Comparison of ENCODE assay signal across 8 cellular contexts in the genomic region with DNA sequence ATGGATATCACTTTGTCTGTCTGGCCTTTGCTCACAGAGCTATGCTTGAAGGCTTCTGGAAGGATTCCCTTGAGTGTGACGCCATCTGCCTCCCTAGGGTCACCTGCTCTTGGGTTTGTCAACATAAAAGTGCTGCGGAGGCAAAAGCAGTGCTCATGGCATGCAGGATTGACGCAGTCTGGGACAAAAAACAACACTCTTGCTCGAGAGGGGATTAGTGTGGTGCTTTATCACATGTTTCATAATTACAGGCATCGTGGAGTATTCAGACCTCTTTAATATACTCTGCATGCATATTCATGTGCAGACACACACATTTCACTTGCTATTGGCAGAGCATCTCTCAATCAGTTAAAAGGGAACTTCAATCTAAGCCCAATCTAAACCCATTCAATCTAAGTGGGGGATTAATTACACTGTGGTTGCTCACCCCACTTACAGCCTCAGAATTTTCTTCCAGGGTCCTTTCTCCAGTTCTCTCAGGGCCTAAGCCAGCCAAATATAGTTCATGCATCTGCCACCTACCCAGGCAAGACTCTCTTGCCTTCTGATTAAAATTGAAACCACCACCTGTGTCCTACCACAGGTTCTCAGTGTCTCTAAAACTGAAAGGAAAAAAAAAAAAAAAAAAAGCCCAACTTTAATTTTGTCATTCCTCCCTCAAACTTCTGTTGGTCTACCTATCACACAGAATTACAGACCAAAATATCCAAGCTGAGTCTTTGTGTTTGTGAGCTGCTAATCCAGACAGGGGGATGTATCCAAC.
DNase-seq lines count a peak whose midpoint lies in the region; ATAC-seq and TF ChIP-seq lines count a peak whose summit lies in the region.

No MANE protein-coding gene starts in this region.

- peaks cover 0 to 1% (median 0%) of the 10 kb centered on the region in 3 donors for H3K36me3 Mint-ChIP-seq in CD8-positive, alpha-beta memory T cell
- H3K36me3 Mint-ChIP-seq in stimulated activated memory B cell treated with anti-CD40 and anti-IgM and Interleukin-4, amounts not matched to agents 10 μg/mL and 1 μg/mL and 100 μg/mL, for 72 hours = no peaks in the 10 kb centered on the region
- no peaks in the 10 kb centered on the region for H3K36me3 Mint-ChIP-seq in mesothelial cell of epicardium

- no peaks in the 10 kb centered on the region for H3K27me3 Mint-ChIP-seq in CD8-positive, alpha-beta memory T cell
- no peaks in the 10 kb centered on the region for H3K27me3 Mint-ChIP-seq in stimulated activated memory B cell treated with anti-CD40 and anti-IgM and Interleukin-4, amounts not matched to agents 10 μg/mL and 1 μg/mL and 100 μg/mL, for 72 hours
- H3K27me3 Mint-ChIP-seq in mesothelial cell of epicardium (ENCODE audit: low read depth) = no peaks in the 10 kb centered on the region

- peaks cover 11 to 53% (median 36%) of the 10 kb centered on the region in 3 donors for H3K4me1 Mint-ChIP-seq in CD8-positive, alpha-beta memory T cell
- H3K4me1 Mint-ChIP-seq in stimulated activated memory B cell treated with anti-CD40 and anti-IgM and Interleukin-4, amounts not matched to agents 10 μg/mL and 1 μg/mL and 100 μg/mL, for 72 hours = peaks cover 71% of the 10 kb centered on the region
- peaks cover 45% of the 10 kb centered on the region for H3K4me1 Mint-ChIP-seq in mesothelial cell of epicardium

- H3K9me3 Mint-ChIP-seq in CD8-positive, alpha-beta memory T cell = no peaks in the 10 kb centered on the region
- no peaks in the 10 kb centered on the region for H3K9me3 Mint-ChIP-seq in stimulated activated memory B cell treated with anti-CD40 and anti-IgM and Interleukin-4, amounts not matched to agents 10 μg/mL and 1 μg/mL and 100 μg/mL, for 72 hours
- no peaks in the 10 kb centered on the region for H3K9me3 Mint-ChIP-seq in mesothelial cell of epicardium

- H3K27ac ChIP-seq in CD8-positive, alpha-beta memory T cell (ENCODE audit: low read depth, low read length) = no peak overlapping the region

- peaks cover 16% of the 10 kb centered on the region for H3K4me1 ChIP-seq in CD8-positive, alpha-beta memory T cell (ENCODE audit: insufficient read depth, low read length)

- no peaks in the 10 kb centered on the region for H3K36me3 ChIP-seq in CD8-positive, alpha-beta memory T cell (ENCODE audit: insufficient read depth, low read length)

- POLR2A ChIA-PET in CD8-positive, alpha-beta memory T cell (lab: Charles Lee) = no interaction called here

- ATAC-seq in GM19035 (IDR thresholded peaks at IDR 0.05; ENCODE audit: unreplicated experiment) = peak; percentile 85
- peak; percentile 74 for ATAC-seq in HG03108 (IDR thresholded peaks at IDR 0.05; ENCODE audit: unreplicated experiment)
- peak; percentile 96 for ATAC-seq in stimulated activated memory B cell treated with anti-CD40 and anti-IgM and Interleukin-4, amounts not matched to agents 10 μg/mL and 1 μg/mL and 100 μg/mL, for 72 hours

- no peaks in the 10 kb centered on the region for H3K27me3 ChIP-seq in CD8-positive, alpha-beta memory T cell (ENCODE audit: insufficient read depth, low read length, poor library complexity, severe bottlenecking)

- TF ChIP-seq CTCF in mesothelial cell of epicardium (IDR thresholded peaks at IDR 0.05; ENCODE audit: unreplicated experiment) = no peak

- H3K27ac Mint-ChIP-seq in CD8-positive, alpha-beta memory T cell = peak overlapping the region in 6 of 8 donors; percentile 14 to 44 (median 24)
- H3K27ac Mint-ChIP-seq in stimulated activated memory B cell treated with anti-CD40 and anti-IgM and Interleukin-4, amounts not matched to agents 10 μg/mL and 1 μg/mL and 100 μg/mL, for 72 hours = peak overlapping the region; percentile 92
- H3K27ac Mint-ChIP-seq in mesothelial cell of epicardium = no peak overlapping the region

- CTCF ChIA-PET in CD8-positive, alpha-beta memory T cell (lab: Charles Lee) = interaction anchor here (0.6 to 6.3 kb wide), 3 partner anchors 9 to 13 kb away, joined by 3 to 31 read pairs (median 4); no protein-coding TSS in a partner anchor

- DNase-seq in CD8-positive, alpha-beta memory T cell = no peak
- peak; percentile 33 for DNase-seq in activated CD4-positive, CD25-positive, alpha-beta regulatory T cell treated with anti-CD3 and anti-CD28 coated beads, Interleukin-2, amount 50 U/mL, for 72 hours
- DNase-seq in mucosa of gallbladder (ENCODE audit: low spot score) = no peak
- no peak for DNase-seq in GOT3 (lab: John Stamatoyannopoulos, UW)
- no peak for DNase-seq in mesothelial cell of epicardium (ENCODE audit: low spot score in 2 of 2, unreplicated experiment in 2 of 2)

- H3K4me3 ChIP-seq in CD8-positive, alpha-beta memory T cell (ENCODE audit: low read length) = no peak overlapping the region

- peak overlapping the region in 1 of 7 donors; percentile 67 for H3K4me3 Mint-ChIP-seq in CD8-positive, alpha-beta memory T cell
- H3K4me3 Mint-ChIP-seq in stimulated activated memory B cell treated with anti-CD40 and anti-IgM and Interleukin-4, amounts not matched to agents 10 μg/mL and 1 μg/mL and 100 μg/mL, for 72 hours = peak overlapping the region; percentile 28
- H3K4me3 Mint-ChIP-seq in mesothelial cell of epicardium = no peak overlapping the region

- H3K9me3 ChIP-seq in CD8-positive, alpha-beta memory T cell (ENCODE audit: low read length) = no peaks in the 10 kb centered on the region
